ENCODE assay signal across 1 cellular context in the genomic region with DNA sequence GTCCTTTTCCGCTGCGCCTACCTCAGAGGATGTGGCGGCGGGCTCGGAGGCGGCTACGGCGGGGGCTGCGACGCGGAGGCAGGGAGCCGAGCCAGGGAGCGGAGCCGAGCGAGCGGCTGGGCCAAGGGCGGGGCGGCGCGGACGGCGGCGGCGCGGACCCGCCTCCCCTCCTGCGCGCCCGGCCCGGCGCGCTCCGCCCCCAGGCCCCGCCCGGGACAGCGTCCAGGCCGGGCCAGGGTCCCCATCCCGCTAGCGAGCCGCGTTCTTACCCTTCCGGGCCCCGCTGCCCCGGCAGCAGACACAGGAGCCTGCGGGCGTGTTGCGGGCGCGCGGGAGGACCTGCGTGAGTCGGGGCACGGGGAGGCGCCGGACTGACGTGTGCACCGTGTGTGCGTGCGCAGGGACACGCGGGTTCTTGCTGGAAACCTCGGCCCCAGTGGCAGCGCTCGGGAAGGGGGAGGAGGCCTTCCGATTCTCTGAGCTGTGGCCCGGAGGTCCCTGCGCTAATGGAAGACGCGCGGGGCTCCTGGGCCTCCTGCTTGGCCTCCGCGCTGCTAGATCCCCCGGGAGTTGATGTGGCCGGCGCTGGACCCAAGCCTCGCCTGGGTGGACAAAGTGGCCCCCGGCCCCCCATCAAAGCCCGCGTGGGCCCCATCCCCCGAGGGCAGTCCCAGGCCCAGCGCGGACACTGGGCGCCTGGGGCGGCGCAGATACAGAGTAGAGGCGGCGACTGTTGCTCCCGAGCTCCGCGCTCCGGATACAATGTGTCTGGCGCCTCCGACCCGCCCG.
A peak's percentile ranks its signal among the peaks of the same experiment; 100 is the strongest.
TF ChIP-seq lines count a peak whose summit lies in the region.

A gene with protein sequence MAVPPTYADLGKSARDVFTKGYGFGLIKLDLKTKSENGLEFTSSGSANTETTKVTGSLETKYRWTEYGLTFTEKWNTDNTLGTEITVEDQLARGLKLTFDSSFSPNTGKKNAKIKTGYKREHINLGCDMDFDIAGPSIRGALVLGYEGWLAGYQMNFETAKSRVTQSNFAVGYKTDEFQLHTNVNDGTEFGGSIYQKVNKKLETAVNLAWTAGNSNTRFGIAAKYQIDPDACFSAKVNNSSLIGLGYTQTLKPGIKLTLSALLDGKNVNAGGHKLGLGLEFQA (minus strand): TSS at position 350 of the 789 bp plus-strand sequence. CDS start 11,963 bp downstream, outside the sequence.

TF ChIP-seq in K562, 482 proteins besides CTCF, POLR2A, EP300 and RAD21 (continued from another document and continues in another):
- TF ChIP-seq, protein P1, sequence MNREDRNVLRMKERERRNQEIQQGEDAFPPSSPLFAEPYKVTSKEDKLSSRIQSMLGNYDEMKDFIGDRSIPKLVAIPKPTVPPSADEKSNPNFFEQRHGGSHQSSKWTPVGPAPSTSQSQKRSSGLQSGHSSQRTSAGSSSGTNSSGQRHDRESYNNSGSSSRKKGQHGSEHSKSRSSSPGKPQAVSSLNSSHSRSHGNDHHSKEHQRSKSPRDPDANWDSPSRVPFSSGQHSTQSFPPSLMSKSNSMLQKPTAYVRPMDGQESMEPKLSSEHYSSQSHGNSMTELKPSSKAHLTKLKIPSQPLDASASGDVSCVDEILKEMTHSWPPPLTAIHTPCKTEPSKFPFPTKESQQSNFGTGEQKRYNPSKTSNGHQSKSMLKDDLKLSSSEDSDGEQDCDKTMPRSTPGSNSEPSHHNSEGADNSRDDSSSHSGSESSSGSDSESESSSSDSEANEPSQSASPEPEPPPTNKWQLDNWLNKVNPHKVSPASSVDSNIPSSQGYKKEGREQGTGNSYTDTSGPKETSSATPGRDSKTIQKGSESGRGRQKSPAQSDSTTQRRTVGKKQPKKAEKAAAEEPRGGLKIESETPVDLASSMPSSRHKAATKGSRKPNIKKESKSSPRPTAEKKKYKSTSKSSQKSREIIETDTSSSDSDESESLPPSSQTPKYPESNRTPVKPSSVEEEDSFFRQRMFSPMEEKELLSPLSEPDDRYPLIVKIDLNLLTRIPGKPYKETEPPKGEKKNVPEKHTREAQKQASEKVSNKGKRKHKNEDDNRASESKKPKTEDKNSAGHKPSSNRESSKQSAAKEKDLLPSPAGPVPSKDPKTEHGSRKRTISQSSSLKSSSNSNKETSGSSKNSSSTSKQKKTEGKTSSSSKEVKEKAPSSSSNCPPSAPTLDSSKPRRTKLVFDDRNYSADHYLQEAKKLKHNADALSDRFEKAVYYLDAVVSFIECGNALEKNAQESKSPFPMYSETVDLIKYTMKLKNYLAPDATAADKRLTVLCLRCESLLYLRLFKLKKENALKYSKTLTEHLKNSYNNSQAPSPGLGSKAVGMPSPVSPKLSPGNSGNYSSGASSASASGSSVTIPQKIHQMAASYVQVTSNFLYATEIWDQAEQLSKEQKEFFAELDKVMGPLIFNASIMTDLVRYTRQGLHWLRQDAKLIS (CRISPR knock-in tag; IDR thresholded peaks at IDR 0.05): peak; percentile 79
- TF ChIP-seq ZNF830 (CRISPR knock-in tag; IDR thresholded peaks at IDR 0.05): no peak
- TF ChIP-seq, protein P2, sequence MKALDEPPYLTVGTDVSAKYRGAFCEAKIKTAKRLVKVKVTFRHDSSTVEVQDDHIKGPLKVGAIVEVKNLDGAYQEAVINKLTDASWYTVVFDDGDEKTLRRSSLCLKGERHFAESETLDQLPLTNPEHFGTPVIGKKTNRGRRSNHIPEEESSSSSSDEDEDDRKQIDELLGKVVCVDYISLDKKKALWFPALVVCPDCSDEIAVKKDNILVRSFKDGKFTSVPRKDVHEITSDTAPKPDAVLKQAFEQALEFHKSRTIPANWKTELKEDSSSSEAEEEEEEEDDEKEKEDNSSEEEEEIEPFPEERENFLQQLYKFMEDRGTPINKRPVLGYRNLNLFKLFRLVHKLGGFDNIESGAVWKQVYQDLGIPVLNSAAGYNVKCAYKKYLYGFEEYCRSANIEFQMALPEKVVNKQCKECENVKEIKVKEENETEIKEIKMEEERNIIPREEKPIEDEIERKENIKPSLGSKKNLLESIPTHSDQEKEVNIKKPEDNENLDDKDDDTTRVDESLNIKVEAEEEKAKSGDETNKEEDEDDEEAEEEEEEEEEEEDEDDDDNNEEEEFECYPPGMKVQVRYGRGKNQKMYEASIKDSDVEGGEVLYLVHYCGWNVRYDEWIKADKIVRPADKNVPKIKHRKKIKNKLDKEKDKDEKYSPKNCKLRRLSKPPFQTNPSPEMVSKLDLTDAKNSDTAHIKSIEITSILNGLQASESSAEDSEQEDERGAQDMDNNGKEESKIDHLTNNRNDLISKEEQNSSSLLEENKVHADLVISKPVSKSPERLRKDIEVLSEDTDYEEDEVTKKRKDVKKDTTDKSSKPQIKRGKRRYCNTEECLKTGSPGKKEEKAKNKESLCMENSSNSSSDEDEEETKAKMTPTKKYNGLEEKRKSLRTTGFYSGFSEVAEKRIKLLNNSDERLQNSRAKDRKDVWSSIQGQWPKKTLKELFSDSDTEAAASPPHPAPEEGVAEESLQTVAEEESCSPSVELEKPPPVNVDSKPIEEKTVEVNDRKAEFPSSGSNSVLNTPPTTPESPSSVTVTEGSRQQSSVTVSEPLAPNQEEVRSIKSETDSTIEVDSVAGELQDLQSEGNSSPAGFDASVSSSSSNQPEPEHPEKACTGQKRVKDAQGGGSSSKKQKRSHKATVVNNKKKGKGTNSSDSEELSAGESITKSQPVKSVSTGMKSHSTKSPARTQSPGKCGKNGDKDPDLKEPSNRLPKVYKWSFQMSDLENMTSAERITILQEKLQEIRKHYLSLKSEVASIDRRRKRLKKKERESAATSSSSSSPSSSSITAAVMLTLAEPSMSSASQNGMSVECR (CRISPR knock-in tag; IDR thresholded peaks at IDR 0.05): peak; percentile 66
- no peak for TF ChIP-seq ZNF175 (CRISPR knock-in tag; IDR thresholded peaks at IDR 0.05; ENCODE audit: low read depth)
- no peak for TF ChIP-seq NR2C2 (CRISPR knock-in tag; IDR thresholded peaks at IDR 0.05)
- peak; percentile 61 for TF ChIP-seq NR2C2 (tag; IDR thresholded peaks at IDR 0.05)
- TF ChIP-seq, protein P3, sequence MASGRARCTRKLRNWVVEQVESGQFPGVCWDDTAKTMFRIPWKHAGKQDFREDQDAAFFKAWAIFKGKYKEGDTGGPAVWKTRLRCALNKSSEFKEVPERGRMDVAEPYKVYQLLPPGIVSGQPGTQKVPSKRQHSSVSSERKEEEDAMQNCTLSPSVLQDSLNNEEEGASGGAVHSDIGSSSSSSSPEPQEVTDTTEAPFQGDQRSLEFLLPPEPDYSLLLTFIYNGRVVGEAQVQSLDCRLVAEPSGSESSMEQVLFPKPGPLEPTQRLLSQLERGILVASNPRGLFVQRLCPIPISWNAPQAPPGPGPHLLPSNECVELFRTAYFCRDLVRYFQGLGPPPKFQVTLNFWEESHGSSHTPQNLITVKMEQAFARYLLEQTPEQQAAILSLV (tag; IDR thresholded peaks at IDR 0.05): no peak
- no peak for TF ChIP-seq ZNF24 (IDR thresholded peaks at IDR 0.05)
- TF ChIP-seq, protein P4, sequence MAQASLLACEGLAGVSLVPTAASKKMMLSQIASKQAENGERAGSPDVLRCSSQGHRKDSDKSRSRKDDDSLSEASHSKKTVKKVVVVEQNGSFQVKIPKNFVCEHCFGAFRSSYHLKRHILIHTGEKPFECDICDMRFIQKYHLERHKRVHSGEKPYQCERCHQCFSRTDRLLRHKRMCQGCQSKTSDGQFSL (CRISPR knock-in tag; IDR thresholded peaks at IDR 0.05): no peak
- TF ChIP-seq, protein P4 (tag; IDR thresholded peaks at IDR 0.05): no peak
- no peak for TF ChIP-seq ELF2 (CRISPR knock-in tag; IDR thresholded peaks at IDR 0.05)
- no peak for TF ChIP-seq ZNF12 (CRISPR knock-in tag; IDR thresholded peaks at IDR 0.05)
- TF ChIP-seq, protein P5, sequence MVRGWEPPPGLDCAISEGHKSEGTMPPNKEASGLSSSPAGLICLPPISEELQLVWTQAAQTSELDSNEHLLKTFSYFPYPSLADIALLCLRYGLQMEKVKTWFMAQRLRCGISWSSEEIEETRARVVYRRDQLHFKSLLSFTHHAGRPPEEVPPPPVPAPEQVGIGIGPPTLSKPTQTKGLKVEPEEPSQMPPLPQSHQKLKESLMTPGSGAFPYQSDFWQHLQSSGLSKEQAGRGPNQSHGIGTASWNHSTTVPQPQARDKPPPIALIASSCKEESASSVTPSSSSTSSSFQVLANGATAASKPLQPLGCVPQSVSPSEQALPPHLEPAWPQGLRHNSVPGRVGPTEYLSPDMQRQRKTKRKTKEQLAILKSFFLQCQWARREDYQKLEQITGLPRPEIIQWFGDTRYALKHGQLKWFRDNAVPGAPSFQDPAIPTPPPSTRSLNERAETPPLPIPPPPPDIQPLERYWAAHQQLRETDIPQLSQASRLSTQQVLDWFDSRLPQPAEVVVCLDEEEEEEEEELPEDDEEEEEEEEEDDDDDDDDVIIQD (CRISPR knock-in tag; IDR thresholded peaks at IDR 0.05): 0 out of 2 replicates have a peak, but pooled peaks have one; percentile 26
- TF ChIP-seq, protein P6, sequence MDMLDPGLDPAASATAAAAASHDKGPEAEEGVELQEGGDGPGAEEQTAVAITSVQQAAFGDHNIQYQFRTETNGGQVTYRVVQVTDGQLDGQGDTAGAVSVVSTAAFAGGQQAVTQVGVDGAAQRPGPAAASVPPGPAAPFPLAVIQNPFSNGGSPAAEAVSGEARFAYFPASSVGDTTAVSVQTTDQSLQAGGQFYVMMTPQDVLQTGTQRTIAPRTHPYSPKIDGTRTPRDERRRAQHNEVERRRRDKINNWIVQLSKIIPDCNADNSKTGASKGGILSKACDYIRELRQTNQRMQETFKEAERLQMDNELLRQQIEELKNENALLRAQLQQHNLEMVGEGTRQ (CRISPR knock-in tag; IDR thresholded peaks at IDR 0.05): no peak
- TF ChIP-seq, protein P7, sequence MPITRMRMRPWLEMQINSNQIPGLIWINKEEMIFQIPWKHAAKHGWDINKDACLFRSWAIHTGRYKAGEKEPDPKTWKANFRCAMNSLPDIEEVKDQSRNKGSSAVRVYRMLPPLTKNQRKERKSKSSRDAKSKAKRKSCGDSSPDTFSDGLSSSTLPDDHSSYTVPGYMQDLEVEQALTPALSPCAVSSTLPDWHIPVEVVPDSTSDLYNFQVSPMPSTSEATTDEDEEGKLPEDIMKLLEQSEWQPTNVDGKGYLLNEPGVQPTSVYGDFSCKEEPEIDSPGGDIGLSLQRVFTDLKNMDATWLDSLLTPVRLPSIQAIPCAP (CRISPR knock-in tag; IDR thresholded peaks at IDR 0.05; ENCODE audit: borderline replicate concordance): no peak
- no peak for TF ChIP-seq MTA2 (IDR thresholded peaks at IDR 0.05; ENCODE audit: low read depth)
- TF ChIP-seq ZC3H8 (IDR thresholded peaks at IDR 0.05): no peak
- TF ChIP-seq, protein P8, sequence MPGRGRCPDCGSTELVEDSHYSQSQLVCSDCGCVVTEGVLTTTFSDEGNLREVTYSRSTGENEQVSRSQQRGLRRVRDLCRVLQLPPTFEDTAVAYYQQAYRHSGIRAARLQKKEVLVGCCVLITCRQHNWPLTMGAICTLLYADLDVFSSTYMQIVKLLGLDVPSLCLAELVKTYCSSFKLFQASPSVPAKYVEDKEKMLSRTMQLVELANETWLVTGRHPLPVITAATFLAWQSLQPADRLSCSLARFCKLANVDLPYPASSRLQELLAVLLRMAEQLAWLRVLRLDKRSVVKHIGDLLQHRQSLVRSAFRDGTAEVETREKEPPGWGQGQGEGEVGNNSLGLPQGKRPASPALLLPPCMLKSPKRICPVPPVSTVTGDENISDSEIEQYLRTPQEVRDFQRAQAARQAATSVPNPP (IDR thresholded peaks at IDR 0.05; ENCODE audit: borderline replicate concordance, insufficient read depth, insufficient read length): no peak
- TF ChIP-seq FIP1L1 (IDR thresholded peaks at IDR 0.05; ENCODE audit: low read depth, low read length, poor library complexity, severe bottlenecking): peak; percentile 36
- no peak for TF ChIP-seq ZNF444 (CRISPR knock-in tag; IDR thresholded peaks at IDR 0.05)
- no peak for TF ChIP-seq ZZZ3 (IDR thresholded peaks at IDR 0.05)
- no peak for TF ChIP-seq SETDB1 (IDR thresholded peaks at IDR 0.05; ENCODE audit: low read length)
- no peak for TF ChIP-seq CSDE1 (IDR thresholded peaks at IDR 0.05)
- no peak for TF ChIP-seq ZNF41 (CRISPR knock-in tag; conservative IDR thresholded peaks at IDR 0.05)
- no peak; the same call in 1 of the 2 replicates for TF ChIP-seq GABPB2 (CRISPR knock-in tag; conservative IDR thresholded peaks at IDR 0.05)
- TF ChIP-seq, protein P9, sequence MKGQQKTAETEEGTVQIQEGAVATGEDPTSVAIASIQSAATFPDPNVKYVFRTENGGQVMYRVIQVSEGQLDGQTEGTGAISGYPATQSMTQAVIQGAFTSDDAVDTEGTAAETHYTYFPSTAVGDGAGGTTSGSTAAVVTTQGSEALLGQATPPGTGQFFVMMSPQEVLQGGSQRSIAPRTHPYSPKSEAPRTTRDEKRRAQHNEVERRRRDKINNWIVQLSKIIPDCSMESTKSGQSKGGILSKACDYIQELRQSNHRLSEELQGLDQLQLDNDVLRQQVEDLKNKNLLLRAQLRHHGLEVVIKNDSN (CRISPR knock-in tag; IDR thresholded peaks at IDR 0.05): peak; percentile 46; the same call in 1 of the 2 replicates
- peak; percentile 59 for TF ChIP-seq TAF1 (IDR thresholded peaks at IDR 0.05; ENCODE audit: control insufficient read depth, extremely low read depth, insufficient read depth, low read length, severe bottlenecking)
- TF ChIP-seq BCOR (IDR thresholded peaks at IDR 0.05): peak; percentile 42; the same call in 1 of the 2 replicates
- TF ChIP-seq NRF1 (conservative IDR thresholded peaks at IDR 0.05 in 1 of 2, IDR thresholded peaks at IDR 0.05 in 1 of 2): peak; percentile 86 to 89
- no peak for TF ChIP-seq PTTG1 (tag; IDR thresholded peaks at IDR 0.05; ENCODE audit: low read depth)
- no peak for TF ChIP-seq ZNF707 (CRISPR knock-in tag; conservative IDR thresholded peaks at IDR 0.05)
- TF ChIP-seq HLTF (IDR thresholded peaks at IDR 0.05): peak; percentile 30; the same call in 1 of the 2 replicates
- TF ChIP-seq, protein P10, sequence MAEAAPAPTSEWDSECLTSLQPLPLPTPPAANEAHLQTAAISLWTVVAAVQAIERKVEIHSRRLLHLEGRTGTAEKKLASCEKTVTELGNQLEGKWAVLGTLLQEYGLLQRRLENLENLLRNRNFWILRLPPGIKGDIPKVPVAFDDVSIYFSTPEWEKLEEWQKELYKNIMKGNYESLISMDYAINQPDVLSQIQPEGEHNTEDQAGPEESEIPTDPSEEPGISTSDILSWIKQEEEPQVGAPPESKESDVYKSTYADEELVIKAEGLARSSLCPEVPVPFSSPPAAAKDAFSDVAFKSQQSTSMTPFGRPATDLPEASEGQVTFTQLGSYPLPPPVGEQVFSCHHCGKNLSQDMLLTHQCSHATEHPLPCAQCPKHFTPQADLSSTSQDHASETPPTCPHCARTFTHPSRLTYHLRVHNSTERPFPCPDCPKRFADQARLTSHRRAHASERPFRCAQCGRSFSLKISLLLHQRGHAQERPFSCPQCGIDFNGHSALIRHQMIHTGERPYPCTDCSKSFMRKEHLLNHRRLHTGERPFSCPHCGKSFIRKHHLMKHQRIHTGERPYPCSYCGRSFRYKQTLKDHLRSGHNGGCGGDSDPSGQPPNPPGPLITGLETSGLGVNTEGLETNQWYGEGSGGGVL (CRISPR knock-in tag; IDR thresholded peaks at IDR 0.05): no peak
- TF ChIP-seq SUPT5H (IDR thresholded peaks at IDR 0.05): peak; percentile 65; the same call in 1 of the 2 replicates
- TF ChIP-seq, protein P11, sequence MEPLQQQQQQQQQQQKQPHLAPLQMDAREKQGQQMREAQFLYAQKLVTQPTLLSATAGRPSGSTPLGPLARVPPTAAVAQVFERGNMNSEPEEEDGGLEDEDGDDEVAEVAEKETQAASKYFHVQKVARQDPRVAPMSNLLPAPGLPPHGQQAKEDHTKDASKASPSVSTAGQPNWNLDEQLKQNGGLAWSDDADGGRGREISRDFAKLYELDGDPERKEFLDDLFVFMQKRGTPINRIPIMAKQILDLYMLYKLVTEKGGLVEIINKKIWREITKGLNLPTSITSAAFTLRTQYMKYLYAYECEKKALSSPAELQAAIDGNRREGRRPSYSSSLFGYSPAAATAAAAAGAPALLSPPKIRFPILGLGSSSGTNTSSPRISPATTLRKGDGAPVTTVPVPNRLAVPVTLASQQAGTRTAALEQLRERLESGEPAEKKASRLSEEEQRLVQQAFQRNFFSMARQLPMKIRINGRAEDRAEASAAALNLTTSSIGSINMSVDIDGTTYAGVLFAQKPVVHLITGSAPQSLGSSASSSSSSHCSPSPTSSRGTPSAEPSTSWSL (CRISPR knock-in tag; IDR thresholded peaks at IDR 0.05; ENCODE audit: borderline replicate concordance): no peak
